Comparison of ENCODE assay signal across 31 cellular contexts in genomic region chr1:955439-955838, GRCh38. TPM values are rescaled to one million over a fixed set of nuclear protein-coding genes. Genes with fewer than 3 reads are reported as not detected.
"Had no signal": no experiment of that assay in that cellular context is flagged by ENCODE, and none has a peak within 500 bp of the region (broad histone marks: within the 10 kb centered on the region; RNA-seq: fewer than 3 reads in every experiment).

No MANE protein-coding gene starts in this region.

- H3K4me3 Mint-ChIP-seq: activated B cell treated with CpG ODN at 0.5 μM for 24 hours; activated CD4-positive, alpha-beta T cell treated with anti-CD3 and anti-CD28 coated beads for 36 hours; activated naive CD4-positive, alpha-beta T cell treated with anti-CD3 and anti-CD28 coated beads for 36 hours; activated naive CD8-positive, alpha-beta T cell treated with anti-CD3 and anti-CD28 coated beads, Interleukin-2, amount 10 ng/mL, durations not matched to agents 7 days and 5 days; activated T-cell treated with anti-CD3 and anti-CD28 coated beads, Interleukin-2, amount 50 U/mL, for 4 hours; central memory CD8-positive, alpha-beta T cell; effector memory CD8-positive, alpha-beta T cell; immature natural killer cell; stimulated activated naive CD8-positive, alpha-beta T cell treated with anti-CD3 and anti-CD28 coated beads, Interleukin-15, Interleukin-2, amounts not matched to agents 100 ng/mL and 50 ng/mL, for 24 hours had no signal

- H3K27me3 Mint-ChIP-seq: activated B cell treated with CpG ODN at 0.5 μM for 24 hours; activated CD4-positive, alpha-beta T cell treated with anti-CD3 and anti-CD28 coated beads for 36 hours; activated naive CD8-positive, alpha-beta T cell treated with anti-CD3 and anti-CD28 coated beads, Interleukin-2, amount 10 ng/mL, durations not matched to agents 7 days and 5 days; central memory CD8-positive, alpha-beta T cell; effector memory CD8-positive, alpha-beta T cell; naive thymus-derived CD8-positive, alpha-beta T cell; stimulated activated naive CD8-positive, alpha-beta T cell treated with anti-CD3 and anti-CD28 coated beads, Interleukin-15, Interleukin-2, amounts not matched to agents 100 ng/mL and 50 ng/mL, for 24 hours had no signal

- H3K4me3 ChIP-seq: breast epithelium, dorsolateral prefrontal cortex, esophagus muscularis mucosa, hepatocyte, lower lobe of right lung, right lobe of liver, skin epidermis, thyroid gland had no signal

- ATAC-seq: activated CD4-positive, alpha-beta T cell treated with anti-CD3 and anti-CD28 coated beads for 36 hours; activated T-cell treated with anti-CD3 and anti-CD28 coated beads, Interleukin-2, amount 50 U/mL, for 4 hours; effector memory CD8-positive, alpha-beta T cell; left lobe of liver; lower lobe of right lung; naive thymus-derived CD8-positive, alpha-beta T cell; right lobe of liver had no signal

- H3K9me3 ChIP-seq: breast epithelium, esophagus muscularis mucosa, lower lobe of right lung, right lobe of liver, thyroid gland had no signal

- H3K9me3 Mint-ChIP-seq: activated B cell treated with CpG ODN at 0.5 μM for 24 hours; activated naive CD4-positive, alpha-beta T cell treated with anti-CD3 and anti-CD28 coated beads for 36 hours; activated naive CD8-positive, alpha-beta T cell treated with anti-CD3 and anti-CD28 coated beads, Interleukin-2, amount 10 ng/mL, durations not matched to agents 7 days and 5 days; activated T-cell treated with anti-CD3 and anti-CD28 coated beads, Interleukin-2, amount 50 U/mL, for 4 hours; central memory CD8-positive, alpha-beta T cell; effector memory CD8-positive, alpha-beta T cell; immature natural killer cell; naive thymus-derived CD8-positive, alpha-beta T cell; stimulated activated naive CD8-positive, alpha-beta T cell treated with anti-CD3 and anti-CD28 coated beads, Interleukin-15, Interleukin-2, amounts not matched to agents 100 ng/mL and 50 ng/mL, for 24 hours had no signal

- DNase-seq: activated B cell treated with CpG ODN at 0.5 μM for 24 hours; activated CD4-positive, alpha-beta T cell treated with anti-CD3 and anti-CD28 coated beads for 36 hours; activated CD4-positive, alpha-beta T cell treated with anti-CD3 and anti-CD28 coated beads, Interleukin-2, amount 50 U/mL, for 48 hours; activated CD8-positive, alpha-beta memory T cell treated with anti-CD3 and anti-CD28 coated beads, Interleukin-2, amount 50 U/mL, for 48 hours; activated naive CD4-positive, alpha-beta T cell treated with anti-CD3 and anti-CD28 coated beads for 36 hours; activated naive CD8-positive, alpha-beta T cell treated with anti-CD3 and anti-CD28 coated beads, Interleukin-2, amount 10 ng/mL, durations not matched to agents 7 days and 5 days; activated T-cell treated with anti-CD3 and anti-CD28 coated beads, Interleukin-2, amount 50 U/mL, for 4 hours; amniotic stem cell; dorsolateral prefrontal cortex; effector memory CD8-positive, alpha-beta T cell; glutamatergic neuron; immature natural killer cell; lower lobe of right lung; mesendoderm; naive thymus-derived CD8-positive, alpha-beta T cell; posterior cingulate gyrus; right lobe of liver; stimulated activated CD4-positive, alpha-beta T cell treated with anti-CD3 and anti-CD28 coated beads, Interleukin-1b, Interleukin-23, amount 100 ng/mL, for 48 hours; substantia nigra; T1000; thyroid gland had no signal

- H3K27ac Mint-ChIP-seq: activated B cell treated with CpG ODN at 0.5 μM for 24 hours; activated CD4-positive, alpha-beta T cell treated with anti-CD3 and anti-CD28 coated beads for 36 hours; activated naive CD4-positive, alpha-beta T cell treated with anti-CD3 and anti-CD28 coated beads for 36 hours; activated naive CD8-positive, alpha-beta T cell treated with anti-CD3 and anti-CD28 coated beads, Interleukin-2, amount 10 ng/mL, durations not matched to agents 7 days and 5 days; effector memory CD8-positive, alpha-beta T cell; immature natural killer cell; stimulated activated naive CD8-positive, alpha-beta T cell treated with anti-CD3 and anti-CD28 coated beads, Interleukin-15, Interleukin-2, amounts not matched to agents 100 ng/mL and 50 ng/mL, for 24 hours had no signal

RNA-seq across cellular contexts. Expression of gene PLEKHN1, which starts 10.8 kb away (rescaled TPM):
- total RNA-seq: frontal cortex had no signal

RNA-seq across cellular contexts. Expression of gene PERM1, which starts 26.5 kb away (rescaled TPM):
- total RNA-seq: activated B cell treated with CpG ODN at 0.5 μM for 24 hours; activated CD4-positive, alpha-beta T cell treated with anti-CD3 and anti-CD28 coated beads for 36 hours; activated CD8-positive, alpha-beta memory T cell treated with anti-CD3 and anti-CD28 coated beads for 36 hours; activated naive CD4-positive, alpha-beta T cell treated with anti-CD3 and anti-CD28 coated beads for 36 hours; activated naive CD8-positive, alpha-beta T cell treated with anti-CD3 and anti-CD28 coated beads, Interleukin-2, amount 10 ng/mL, durations not matched to agents 7 days and 5 days; activated T-cell treated with anti-CD3 and anti-CD28 coated beads, Interleukin-2, amount 50 U/mL, for 4 hours; frontal cortex; hepatocyte; kidney epithelial cell; lower lobe of right lung; naive thymus-derived CD8-positive, alpha-beta T cell had no signal

RNA-seq across cellular contexts. Expression of gene SAMD11, which starts 31.7 kb away (rescaled TPM):
- total RNA-seq: activated B cell treated with CpG ODN at 0.5 μM for 24 hours; activated CD4-positive, alpha-beta T cell treated with anti-CD3 and anti-CD28 coated beads for 36 hours; activated CD8-positive, alpha-beta memory T cell treated with anti-CD3 and anti-CD28 coated beads for 36 hours; activated naive CD4-positive, alpha-beta T cell treated with anti-CD3 and anti-CD28 coated beads for 36 hours; activated T-cell treated with anti-CD3 and anti-CD28 coated beads, Interleukin-2, amount 50 U/mL, for 4 hours; naive thymus-derived CD8-positive, alpha-beta T cell had no signal
